ENCODE assay signal across 11 cellular contexts in genomic region chr17:45277992-45278391, GRCh38. TPM values are rescaled to one million over a fixed set of nuclear protein-coding genes. Genes with fewer than 3 reads are reported as not detected.
A peak's percentile ranks its signal among the peaks of the same experiment; 100 is the strongest.
DNase-seq lines count a peak whose midpoint lies in the region; ATAC-seq and TF ChIP-seq lines count a peak whose summit lies in the region.
"Had no signal": no experiment of that assay in that cellular context is flagged by ENCODE, and none has a peak within 500 bp of the region (broad histone marks: within the 10 kb centered on the region; RNA-seq: fewer than 3 reads in every experiment).

No MANE protein-coding gene starts in this region.

- H3K36me3 ChIP-seq in spleen = peaks cover 5 to 76% (median 38%) of the 10 kb centered on the region in 6 donors

- DNase-seq in stimulated activated naive CD8-positive, alpha-beta T cell treated with anti-CD3 and anti-CD28 coated beads, Interleukin-15, amount 100 ng/mL, for 72 hours = no peak
- DNase-seq in fibroblast of gingiva (ENCODE audit: low read depth) = peak; percentile 70
- DNase-seq in myocyte (ENCODE audit: low read depth) = peak; percentile 41
- no peak for DNase-seq in NCI-H2196 (lab: John Stamatoyannopoulos, UW; ENCODE audit: unreplicated experiment)
- DNase-seq in spleen = no peak
- DNase-seq in RKO (ENCODE audit: low spot score) = no peak
- DNase-seq: activated naive CD4-positive, alpha-beta T cell treated with anti-CD3 and anti-CD28 coated beads for 36 hours; NCI-H146; retina had no signal

- no peak for TF ChIP-seq CTCF in spleen (IDR thresholded peaks at IDR 0.05 in 8 of 11, conservative IDR thresholded peaks at IDR 0.05 in 3 of 11)

- H3K4me3 ChIP-seq in spleen = no peak overlapping the region

- no peaks in the 10 kb centered on the region for H3K27me3 Mint-ChIP-seq in stimulated activated naive CD8-positive, alpha-beta T cell treated with anti-CD3 and anti-CD28 coated beads, Interleukin-15, Interleukin-2, amounts not matched to agents 100 ng/mL and 50 ng/mL, for 24 hours
- no peaks in the 10 kb centered on the region for H3K27me3 Mint-ChIP-seq in stimulated activated naive CD8-positive, alpha-beta T cell treated with anti-CD3 and anti-CD28 coated beads, Interleukin-15, amount 100 ng/mL, for 72 hours

- no peak for TF ChIP-seq POLR2A in spleen (IDR thresholded peaks at IDR 0.05)

- peaks cover 6 to 20% (median 13%) of the 10 kb centered on the region in 6 donors for H3K4me1 ChIP-seq in spleen

- H3K4me3 Mint-ChIP-seq in stimulated activated naive CD8-positive, alpha-beta T cell treated with anti-CD3 and anti-CD28 coated beads, Interleukin-15, Interleukin-2, amounts not matched to agents 100 ng/mL and 50 ng/mL, for 24 hours = no peak overlapping the region
- no peak overlapping the region for H3K4me3 Mint-ChIP-seq in stimulated activated naive CD8-positive, alpha-beta T cell treated with anti-CD3 and anti-CD28 coated beads, Interleukin-15, amount 100 ng/mL, for 72 hours
- H3K4me3 Mint-ChIP-seq: activated naive CD4-positive, alpha-beta T cell treated with anti-CD3 and anti-CD28 coated beads for 36 hours had no signal

- no peaks in the 10 kb centered on the region for H3K9me3 Mint-ChIP-seq in stimulated activated naive CD8-positive, alpha-beta T cell treated with anti-CD3 and anti-CD28 coated beads, Interleukin-15, Interleukin-2, amounts not matched to agents 100 ng/mL and 50 ng/mL, for 24 hours
- H3K9me3 Mint-ChIP-seq in stimulated activated naive CD8-positive, alpha-beta T cell treated with anti-CD3 and anti-CD28 coated beads, Interleukin-15, amount 100 ng/mL, for 72 hours = no peaks in the 10 kb centered on the region
- H3K9me3 Mint-ChIP-seq: activated naive CD4-positive, alpha-beta T cell treated with anti-CD3 and anti-CD28 coated beads for 36 hours had no signal

- H3K9me3 ChIP-seq in spleen = no peaks in the 10 kb centered on the region

- peak overlapping the region; percentile 71 for H3K27ac Mint-ChIP-seq in stimulated activated naive CD8-positive, alpha-beta T cell treated with anti-CD3 and anti-CD28 coated beads, Interleukin-15, Interleukin-2, amounts not matched to agents 100 ng/mL and 50 ng/mL, for 24 hours
- H3K27ac Mint-ChIP-seq in stimulated activated naive CD8-positive, alpha-beta T cell treated with anti-CD3 and anti-CD28 coated beads, Interleukin-15, amount 100 ng/mL, for 72 hours = no peak overlapping the region

- H3K27me3 ChIP-seq in spleen (replicated peaks in 1 of 7) = no peaks in the 10 kb centered on the region

- peak overlapping the region in 4 of 8 donors; percentile 8 to 49 (median 24) for H3K27ac ChIP-seq in spleen

- peaks cover 18% of the 10 kb centered on the region for H3K4me1 Mint-ChIP-seq in stimulated activated naive CD8-positive, alpha-beta T cell treated with anti-CD3 and anti-CD28 coated beads, Interleukin-15, Interleukin-2, amounts not matched to agents 100 ng/mL and 50 ng/mL, for 24 hours (ENCODE audit: low read depth)
- peaks cover 31% of the 10 kb centered on the region for H3K4me1 Mint-ChIP-seq in stimulated activated naive CD8-positive, alpha-beta T cell treated with anti-CD3 and anti-CD28 coated beads, Interleukin-15, amount 100 ng/mL, for 72 hours

- peaks cover 52% of the 10 kb centered on the region for H3K36me3 Mint-ChIP-seq in stimulated activated naive CD8-positive, alpha-beta T cell treated with anti-CD3 and anti-CD28 coated beads, Interleukin-15, Interleukin-2, amounts not matched to agents 100 ng/mL and 50 ng/mL, for 24 hours (ENCODE audit: low read depth)

- intact Hi-C loops in spleen (cut with DNase I; ENCODE audit: low total_unique reads) = loop anchor here (1.0 to 5.0 kb wide), 2 partner anchors 61 to 107 kb away; no protein-coding TSS in a partner anchor

- ATAC-seq in stimulated activated naive CD8-positive, alpha-beta T cell treated with anti-CD3 and anti-CD28 coated beads, Interleukin-15, amount 100 ng/mL, for 72 hours = no peak
- ATAC-seq in GM19397 (IDR thresholded peaks at IDR 0.05; ENCODE audit: unreplicated experiment) = no peak

- 80 to 87% (median 86%) methylated on average over 7 of the region's 7 CpGs for WGBS in spleen, 5 donors

RNA-seq across cellular contexts. Expression of gene SPATA32, which starts 16.1 kb away (rescaled TPM):
- total RNA-seq in myocyte (not detected in 2 replicates), spleen (under 1 TPM in 1 of 7 donors, not detected in 6; 0.17 TPM)
- not detected for polyA plus RNA-seq in myocyte (2012)
- polyA plus RNA-seq in spleen = under 1 TPM in 2 of 3 donors, not detected in 1; 0.08 to 0.09 TPM

RNA-seq across cellular contexts. Expression of gene MAP3K14, which starts 38.8 kb away (rescaled TPM):
- total RNA-seq in myocyte = 9.2 and 16.4 TPM in 2 replicates
- polyA plus RNA-seq in myocyte (2012) = 10.6 TPM
- 10 to 100 TPM; 22.1 to 36.3 (median 32.1) TPM for total RNA-seq in spleen
- 10 to 100 TPM; 17.3 to 18.8 (median 18.0) TPM for polyA plus RNA-seq in spleen

RNA-seq across cellular contexts. Expression of gene FMNL1, which starts 56.3 kb away (rescaled TPM):
- 56.3 and 110 TPM in 2 replicates for total RNA-seq in myocyte
- polyA plus RNA-seq in myocyte (2012) = 69.5 TPM
- 100 to 1,000 TPM; 113 to 281 (median 190) TPM for total RNA-seq in spleen
- polyA plus RNA-seq in spleen = 10 to 100 TPM; 40.8 to 71.8 (median 62.8) TPM

Comparison
In these comparisons a context has a peak if more than half of its experiments do, and no peak if none do; other contexts are left out.
1. DNase-seq: peak in fibroblast of gingiva (single experiment) and myocyte (single experiment); none in stimulated activated naive CD8-positive, alpha-beta T cell treated with anti-CD3 and anti-CD28 coated beads, Interleukin-15, amount 100 ng/mL, for 72 hours (0 of 2), NCI-H2196 (single experiment), spleen (single experiment) and RKO (single experiment).